Comparison of ENCODE assay signal across 26 cellular contexts in the genomic region with DNA sequence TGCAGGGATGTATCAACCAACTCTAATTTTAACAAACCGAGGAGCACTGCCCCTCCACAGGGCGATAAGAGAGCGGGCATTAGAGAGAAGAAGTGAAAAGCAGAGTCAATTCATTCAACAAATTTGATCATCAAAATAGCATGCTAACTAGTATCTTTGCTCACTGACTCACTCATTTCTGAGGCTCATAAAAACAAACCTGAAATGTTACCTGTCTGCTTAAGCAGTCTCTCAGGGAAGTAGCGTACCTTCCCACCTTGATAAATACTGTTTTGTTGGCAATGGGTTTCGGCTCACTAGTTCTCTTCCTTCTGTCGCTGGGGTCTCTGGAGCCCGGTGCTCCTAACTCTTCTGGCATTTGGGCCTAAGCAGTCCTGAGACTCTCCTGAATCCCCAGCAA.
"Had no signal": no experiment of that assay in that cellular context is flagged by ENCODE, and none has a peak within 500 bp of the region (broad histone marks: within the 10 kb centered on the region; RNA-seq: fewer than 3 reads in every experiment).

No MANE protein-coding gene starts in this region.

- H3K4me3 ChIP-seq: hepatocyte, left ventricle myocardium inferior, lung, prostate gland, skin epidermis, stomach, testis, thyroid gland, transverse colon, upper lobe of left lung had no signal

- H3K4me2 ChIP-seq: hepatocyte had no signal

- H3K4me1 Mint-ChIP-seq: neural crest cell; stimulated activated naive B cell treated with anti-CD40 and anti-IgM and Interleukin-4, amounts not matched to agents 10 μg/mL and 1 μg/mL and 100 μg/mL, for 72 hours had no signal

- H3K27ac ChIP-seq: hepatocyte, left ventricle myocardium inferior, neutrophil, prostate gland, skin epidermis, stomach, testis, thyroid gland, transverse colon, upper lobe of left lung had no signal

- H3K9me3 Mint-ChIP-seq: nephron; neural crest cell; stimulated activated naive B cell treated with anti-CD40 and anti-IgM and Interleukin-4, amounts not matched to agents 10 μg/mL and 1 μg/mL and 100 μg/mL, for 72 hours had no signal

- ATAC-seq: naive thymus-derived CD8-positive, alpha-beta T cell; right cardiac atrium; sciatic nerve; stimulated activated naive B cell treated with anti-CD40 and anti-IgM and Interleukin-4, amounts not matched to agents 10 μg/mL and 1 μg/mL and 100 μg/mL, for 72 hours; stimulated activated naive CD8-positive, alpha-beta T cell treated with anti-CD3 and anti-CD28 coated beads, Interleukin-15, Interleukin-2, amounts not matched to agents 100 U/mL and 50 U/mL, for 24 hours had no signal

- H3K27ac Mint-ChIP-seq: naive thymus-derived CD8-positive, alpha-beta T cell; nephron; stimulated activated naive B cell treated with anti-CD40 and anti-IgM and Interleukin-4, amounts not matched to agents 10 μg/mL and 1 μg/mL and 100 μg/mL, for 72 hours had no signal

- H3K4me1 ChIP-seq: prostate gland, stomach, upper lobe of left lung had no signal

- H3K9me3 ChIP-seq: left ventricle myocardium inferior, neutrophil, prostate gland, stomach, testis, thyroid gland, transverse colon, upper lobe of left lung had no signal

- DNase-seq: left ventricle myocardium inferior; midbrain; naive thymus-derived CD8-positive, alpha-beta T cell; occipital lobe; retina; right cardiac atrium; stimulated activated CD4-positive, alpha-beta T cell treated with anti-CD3 and anti-CD28 coated beads, Interleukin-12 subunit alpha, Interleukin-12 subunit beta, amount 100 ng/mL, for 4 hours; stimulated activated CD4-positive, alpha-beta T cell treated with anti-CD3 and anti-CD28 coated beads, Interleukin-15, amount 100 ng/mL, for 24 hours; stimulated activated CD4-positive, alpha-beta T cell treated with anti-CD3 and anti-CD28 coated beads, Interleukin-2, amount 100 ng/mL, for 24 hours; stimulated activated CD4-positive, alpha-beta T cell treated with anti-CD3 and anti-CD28 coated beads, Interleukin-4, amount 100 ng/mL, for 1 hour; stimulated activated naive B cell treated with anti-CD40 and anti-IgM and Interleukin-4, amounts not matched to agents 10 μg/mL and 1 μg/mL and 100 μg/mL, for 72 hours; stimulated activated naive CD8-positive, alpha-beta T cell treated with anti-CD3 and anti-CD28 coated beads, Interleukin-15, Interleukin-2, amounts not matched to agents 100 U/mL and 50 U/mL, for 24 hours; stomach; testis; thyroid gland; transverse colon; upper lobe of left lung had no signal

- H3K79me2 ChIP-seq: hepatocyte had no signal

- H2AFZ ChIP-seq: hepatocyte had no signal

- H3K36me3 Mint-ChIP-seq: naive thymus-derived CD8-positive, alpha-beta T cell; stimulated activated naive B cell treated with anti-CD40 and anti-IgM and Interleukin-4, amounts not matched to agents 10 μg/mL and 1 μg/mL and 100 μg/mL, for 72 hours had no signal

- H3K27me3 ChIP-seq: hepatocyte, neutrophil, stomach, testis, thyroid gland, transverse colon, upper lobe of left lung had no signal

- H3K36me3 ChIP-seq: left ventricle myocardium inferior, neutrophil, prostate gland, stomach, thyroid gland, transverse colon, upper lobe of left lung had no signal

- FAIRE-seq: urothelium cell line had no signal

- H3K4me3 Mint-ChIP-seq: naive thymus-derived CD8-positive, alpha-beta T cell; nephron; neural crest cell; stimulated activated naive B cell treated with anti-CD40 and anti-IgM and Interleukin-4, amounts not matched to agents 10 μg/mL and 1 μg/mL and 100 μg/mL, for 72 hours had no signal
